Comparison of ENCODE assay signal across 1 cellular context in the genomic region with DNA sequence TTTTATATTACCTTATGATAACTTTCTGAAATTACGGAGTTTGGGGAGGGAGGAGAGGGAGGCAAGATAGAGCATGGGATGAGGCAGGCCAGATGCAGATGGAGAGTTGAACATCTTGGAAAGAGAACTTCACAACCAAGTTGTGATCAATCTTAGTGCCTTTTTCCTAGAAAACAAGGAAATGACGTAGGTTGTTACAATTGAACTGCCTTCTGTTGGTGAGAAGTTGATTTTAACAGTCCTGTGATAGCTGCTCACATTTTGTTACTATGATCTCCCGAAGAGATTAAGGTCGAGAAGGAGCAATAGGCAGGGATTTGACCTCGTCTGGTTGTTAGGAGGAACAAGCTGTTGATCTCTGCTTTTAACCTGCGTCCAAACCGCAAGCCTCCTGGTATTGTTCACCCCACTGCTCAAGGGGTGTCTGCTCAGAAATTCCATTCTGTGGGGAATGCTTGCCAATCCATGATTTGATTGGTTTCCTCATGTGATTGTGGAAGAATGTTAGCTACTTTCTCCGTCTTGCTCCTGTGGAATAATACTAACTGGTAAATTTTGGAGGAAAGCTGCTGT.
TF ChIP-seq lines count a peak whose summit lies in the region.

No MANE protein-coding gene starts in this region.

TF ChIP-seq in H1, 55 proteins besides CTCF, POLR2A, EP300 and RAD21:
- TF ChIP-seq CTBP2 (IDR thresholded peaks at IDR 0.05; ENCODE audit: borderline replicate concordance, insufficient read depth, insufficient read length, low read length) (no peak), RXRA (IDR thresholded peaks at IDR 0.05; ENCODE audit: insufficient read depth, low read depth, low read length) (no peak), TAF1 (IDR thresholded peaks at IDR 0.05; ENCODE audit: low read depth, low read length) (no peak), MAFK (IDR thresholded peaks at IDR 0.05; ENCODE audit: low read depth, low read length) (no peak), FOSL1 (IDR thresholded peaks at IDR 0.05; ENCODE audit: insufficient read depth, low read depth, low read length) (no peak), CBX5 (IDR thresholded peaks at IDR 0.05; ENCODE audit: low read depth, low read length) (no peak), CHD2 (IDR thresholded peaks at IDR 0.05; ENCODE audit: low read length) (no peak), BACH1 (IDR thresholded peaks at IDR 0.05; ENCODE audit: low read length) (no peak), JUN (IDR thresholded peaks at IDR 0.05; ENCODE audit: low read depth, low read length) (no peak), GTF2F1 (IDR thresholded peaks at IDR 0.05; ENCODE audit: borderline replicate concordance, low read depth, low read length) (no peak), GABPA (IDR thresholded peaks at IDR 0.05; ENCODE audit: borderline replicate concordance, insufficient read depth, low read length) (no peak), NRF1 (IDR thresholded peaks at IDR 0.05; ENCODE audit: low read depth, low read length) (no peak), POU5F1 (IDR thresholded peaks at IDR 0.05; ENCODE audit: low read depth, low read length) (no peak), SIN3A (conservative IDR thresholded peaks at IDR 0.05 in 1 of 2, IDR thresholded peaks at IDR 0.05 in 1 of 2; ENCODE audit: low read depth in 1 of 2, low read length in 2 of 2) (no peak), SP2 (IDR thresholded peaks at IDR 0.05; ENCODE audit: low read length) (no peak)
- TF ChIP-seq, protein P1, sequence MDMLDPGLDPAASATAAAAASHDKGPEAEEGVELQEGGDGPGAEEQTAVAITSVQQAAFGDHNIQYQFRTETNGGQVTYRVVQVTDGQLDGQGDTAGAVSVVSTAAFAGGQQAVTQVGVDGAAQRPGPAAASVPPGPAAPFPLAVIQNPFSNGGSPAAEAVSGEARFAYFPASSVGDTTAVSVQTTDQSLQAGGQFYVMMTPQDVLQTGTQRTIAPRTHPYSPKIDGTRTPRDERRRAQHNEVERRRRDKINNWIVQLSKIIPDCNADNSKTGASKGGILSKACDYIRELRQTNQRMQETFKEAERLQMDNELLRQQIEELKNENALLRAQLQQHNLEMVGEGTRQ (IDR thresholded peaks at IDR 0.05; ENCODE audit: low read length) = no peak
TF ChIP-seq in H1: peak in this region for 0.
